ENCODE assay signal across 1 cellular context in the genomic region with DNA sequence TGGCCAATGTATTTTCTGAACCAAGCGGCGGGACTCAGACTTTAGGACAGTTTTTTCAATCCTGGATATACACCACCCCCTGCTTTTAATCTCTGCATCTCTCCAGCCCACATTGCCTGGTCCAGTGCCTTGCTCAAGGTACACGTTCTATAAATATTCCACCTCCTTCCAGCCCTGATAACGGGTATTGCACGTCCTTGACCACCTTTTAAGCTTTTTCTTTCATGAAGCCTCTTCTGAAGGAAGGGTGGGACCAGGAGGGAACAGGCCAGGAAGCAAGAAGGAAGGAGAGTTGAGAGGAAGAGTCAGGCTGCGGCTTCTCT.
TF ChIP-seq lines count a peak whose summit lies in the region.

No MANE protein-coding gene starts in this region.

TF ChIP-seq in HepG2, 621 proteins besides CTCF, POLR2A, EP300 and RAD21 (continues in another document):
- TF ChIP-seq CHD2 (IDR thresholded peaks at IDR 0.05; ENCODE audit: low read depth, low read length), result no peak
- peak; percentile 13; the same call in 1 of the 2 replicates for TF ChIP-seq HNF4A (CRISPR knock-in tag; IDR thresholded peaks at IDR 0.05)
- TF ChIP-seq NFYC (CRISPR knock-in tag; IDR thresholded peaks at IDR 0.05), result no peak
- TF ChIP-seq PPARG (CRISPR knock-in tag; conservative IDR thresholded peaks at IDR 0.05), result no peak
- TF ChIP-seq ZNF644 (CRISPR knock-in tag; IDR thresholded peaks at IDR 0.05; ENCODE audit: low read depth), result no peak
- TF ChIP-seq, protein P1, sequence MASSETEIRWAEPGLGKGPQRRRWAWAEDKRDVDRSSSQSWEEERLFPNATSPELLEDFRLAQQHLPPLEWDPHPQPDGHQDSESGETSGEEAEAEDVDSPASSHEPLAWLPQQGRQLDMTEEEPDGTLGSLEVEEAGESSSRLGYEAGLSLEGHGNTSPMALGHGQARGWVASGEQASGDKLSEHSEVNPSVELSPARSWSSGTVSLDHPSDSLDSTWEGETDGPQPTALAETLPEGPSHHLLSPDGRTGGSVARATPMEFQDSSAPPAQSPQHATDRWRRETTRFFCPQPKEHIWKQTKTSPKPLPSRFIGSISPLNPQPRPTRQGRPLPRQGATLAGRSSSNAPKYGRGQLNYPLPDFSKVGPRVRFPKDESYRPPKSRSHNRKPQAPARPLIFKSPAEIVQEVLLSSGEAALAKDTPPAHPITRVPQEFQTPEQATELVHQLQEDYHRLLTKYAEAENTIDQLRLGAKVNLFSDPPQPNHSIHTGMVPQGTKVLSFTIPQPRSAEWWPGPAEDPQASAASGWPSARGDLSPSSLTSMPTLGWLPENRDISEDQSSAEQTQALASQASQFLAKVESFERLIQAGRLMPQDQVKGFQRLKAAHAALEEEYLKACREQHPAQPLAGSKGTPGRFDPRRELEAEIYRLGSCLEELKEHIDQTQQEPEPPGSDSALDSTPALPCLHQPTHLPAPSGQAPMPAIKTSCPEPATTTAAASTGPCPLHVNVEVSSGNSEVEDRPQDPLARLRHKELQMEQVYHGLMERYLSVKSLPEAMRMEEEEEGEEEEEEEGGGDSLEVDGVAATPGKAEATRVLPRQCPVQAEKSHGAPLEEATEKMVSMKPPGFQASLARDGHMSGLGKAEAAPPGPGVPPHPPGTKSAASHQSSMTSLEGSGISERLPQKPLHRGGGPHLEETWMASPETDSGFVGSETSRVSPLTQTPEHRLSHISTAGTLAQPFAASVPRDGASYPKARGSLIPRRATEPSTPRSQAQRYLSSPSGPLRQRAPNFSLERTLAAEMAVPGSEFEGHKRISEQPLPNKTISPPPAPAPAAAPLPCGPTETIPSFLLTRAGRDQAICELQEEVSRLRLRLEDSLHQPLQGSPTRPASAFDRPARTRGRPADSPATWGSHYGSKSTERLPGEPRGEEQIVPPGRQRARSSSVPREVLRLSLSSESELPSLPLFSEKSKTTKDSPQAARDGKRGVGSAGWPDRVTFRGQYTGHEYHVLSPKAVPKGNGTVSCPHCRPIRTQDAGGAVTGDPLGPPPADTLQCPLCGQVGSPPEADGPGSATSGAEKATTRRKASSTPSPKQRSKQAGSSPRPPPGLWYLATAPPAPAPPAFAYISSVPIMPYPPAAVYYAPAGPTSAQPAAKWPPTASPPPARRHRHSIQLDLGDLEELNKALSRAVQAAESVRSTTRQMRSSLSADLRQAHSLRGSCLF (CRISPR knock-in tag; IDR thresholded peaks at IDR 0.05; ENCODE audit: borderline replicate concordance), result no peak
- TF ChIP-seq, protein P2, sequence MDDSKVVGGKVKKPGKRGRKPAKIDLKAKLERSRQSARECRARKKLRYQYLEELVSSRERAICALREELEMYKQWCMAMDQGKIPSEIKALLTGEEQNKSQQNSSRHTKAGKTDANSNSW (CRISPR knock-in tag; IDR thresholded peaks at IDR 0.05; ENCODE audit: borderline replicate concordance), result no peak
- TF ChIP-seq ZFP37 (CRISPR knock-in tag; IDR thresholded peaks at IDR 0.05; ENCODE audit: borderline replicate concordance), result 0 out of 2 replicates have a peak, but pooled peaks have one; percentile 9
- no peak for TF ChIP-seq HMG20B (CRISPR knock-in tag; conservative IDR thresholded peaks at IDR 0.05)
- no peak for TF ChIP-seq GLI4 (CRISPR knock-in tag; IDR thresholded peaks at IDR 0.05; ENCODE audit: borderline replicate concordance)
- TF ChIP-seq PHF21A (CRISPR knock-in tag; IDR thresholded peaks at IDR 0.05), result no peak
- TF ChIP-seq ZC3H4 (CRISPR knock-in tag; IDR thresholded peaks at IDR 0.05; ENCODE audit: borderline replicate concordance), result 0 out of 2 replicates have a peak, but pooled peaks have one; percentile 29
- no peak for TF ChIP-seq ATRX (CRISPR knock-in tag; IDR thresholded peaks at IDR 0.05; ENCODE audit: borderline replicate concordance)
- no peak for TF ChIP-seq ZNF326 (CRISPR knock-in tag; IDR thresholded peaks at IDR 0.05; ENCODE audit: borderline replicate concordance)
- no peak for TF ChIP-seq ZNF282 (IDR thresholded peaks at IDR 0.05; ENCODE audit: partially characterized antibody)
- TF ChIP-seq, protein P3, sequence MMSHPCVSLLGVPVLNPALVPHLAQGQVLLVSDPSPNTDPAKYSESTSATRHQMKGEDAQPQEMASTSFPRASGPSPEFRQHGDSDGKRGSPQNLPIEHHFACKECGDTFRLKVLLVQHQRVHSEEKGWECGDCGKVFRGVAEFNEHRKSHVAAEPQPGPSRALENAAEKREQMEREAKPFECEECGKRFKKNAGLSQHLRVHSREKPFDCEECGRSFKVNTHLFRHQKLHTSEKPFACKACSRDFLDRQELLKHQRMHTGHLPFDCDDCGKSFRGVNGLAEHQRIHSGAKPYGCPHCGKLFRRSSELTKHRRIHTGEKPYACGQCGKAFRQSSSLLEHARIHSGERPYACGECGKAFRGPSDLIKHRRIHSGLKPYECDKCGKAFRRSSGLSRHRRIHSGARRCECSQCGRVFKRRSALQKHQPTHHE (CRISPR knock-in tag; IDR thresholded peaks at IDR 0.05; ENCODE audit: borderline replicate concordance), result no peak
- 0 out of 2 replicates have a peak, but pooled peaks have one; percentile 15 for TF ChIP-seq KLF12 (CRISPR knock-in tag; IDR thresholded peaks at IDR 0.05; ENCODE audit: borderline replicate concordance)
- TF ChIP-seq ZKSCAN8 (CRISPR knock-in tag; IDR thresholded peaks at IDR 0.05; ENCODE audit: borderline replicate concordance), result no peak
- TF ChIP-seq NFE2L2 (IDR thresholded peaks at IDR 0.05; ENCODE audit: low read length), result no peak
- TF ChIP-seq, protein P4, sequence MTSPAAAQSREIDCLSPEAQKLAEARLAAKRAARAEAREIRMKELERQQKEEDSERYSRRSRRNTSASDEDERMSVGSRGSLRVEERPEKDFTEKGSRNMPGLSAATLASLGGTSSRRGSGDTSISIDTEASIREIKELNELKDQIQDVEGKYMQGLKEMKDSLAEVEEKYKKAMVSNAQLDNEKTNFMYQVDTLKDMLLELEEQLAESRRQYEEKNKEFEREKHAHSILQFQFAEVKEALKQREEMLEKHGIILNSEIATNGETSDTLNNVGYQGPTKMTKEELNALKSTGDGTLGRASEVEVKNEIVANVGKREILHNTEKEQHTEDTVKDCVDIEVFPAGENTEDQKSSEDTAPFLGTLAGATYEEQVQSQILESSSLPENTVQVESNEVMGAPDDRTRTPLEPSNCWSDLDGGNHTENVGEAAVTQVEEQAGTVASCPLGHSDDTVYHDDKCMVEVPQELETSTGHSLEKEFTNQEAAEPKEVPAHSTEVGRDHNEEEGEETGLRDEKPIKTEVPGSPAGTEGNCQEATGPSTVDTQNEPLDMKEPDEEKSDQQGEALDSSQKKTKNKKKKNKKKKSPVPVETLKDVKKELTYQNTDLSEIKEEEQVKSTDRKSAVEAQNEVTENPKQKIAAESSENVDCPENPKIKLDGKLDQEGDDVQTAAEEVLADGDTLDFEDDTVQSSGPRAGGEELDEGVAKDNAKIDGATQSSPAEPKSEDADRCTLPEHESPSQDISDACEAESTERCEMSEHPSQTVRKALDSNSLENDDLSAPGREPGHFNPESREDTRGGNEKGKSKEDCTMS (CRISPR knock-in tag; conservative IDR thresholded peaks at IDR 0.05), result no peak
- TF ChIP-seq, protein P5, sequence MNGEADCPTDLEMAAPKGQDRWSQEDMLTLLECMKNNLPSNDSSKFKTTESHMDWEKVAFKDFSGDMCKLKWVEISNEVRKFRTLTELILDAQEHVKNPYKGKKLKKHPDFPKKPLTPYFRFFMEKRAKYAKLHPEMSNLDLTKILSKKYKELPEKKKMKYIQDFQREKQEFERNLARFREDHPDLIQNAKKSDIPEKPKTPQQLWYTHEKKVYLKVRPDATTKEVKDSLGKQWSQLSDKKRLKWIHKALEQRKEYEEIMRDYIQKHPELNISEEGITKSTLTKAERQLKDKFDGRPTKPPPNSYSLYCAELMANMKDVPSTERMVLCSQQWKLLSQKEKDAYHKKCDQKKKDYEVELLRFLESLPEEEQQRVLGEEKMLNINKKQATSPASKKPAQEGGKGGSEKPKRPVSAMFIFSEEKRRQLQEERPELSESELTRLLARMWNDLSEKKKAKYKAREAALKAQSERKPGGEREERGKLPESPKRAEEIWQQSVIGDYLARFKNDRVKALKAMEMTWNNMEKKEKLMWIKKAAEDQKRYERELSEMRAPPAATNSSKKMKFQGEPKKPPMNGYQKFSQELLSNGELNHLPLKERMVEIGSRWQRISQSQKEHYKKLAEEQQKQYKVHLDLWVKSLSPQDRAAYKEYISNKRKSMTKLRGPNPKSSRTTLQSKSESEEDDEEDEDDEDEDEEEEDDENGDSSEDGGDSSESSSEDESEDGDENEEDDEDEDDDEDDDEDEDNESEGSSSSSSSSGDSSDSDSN (CRISPR knock-in tag; IDR thresholded peaks at IDR 0.05), result no peak
- TF ChIP-seq GPN1 (CRISPR knock-in tag; IDR thresholded peaks at IDR 0.05; ENCODE audit: borderline replicate concordance), result no peak
- TF ChIP-seq, protein P6, sequence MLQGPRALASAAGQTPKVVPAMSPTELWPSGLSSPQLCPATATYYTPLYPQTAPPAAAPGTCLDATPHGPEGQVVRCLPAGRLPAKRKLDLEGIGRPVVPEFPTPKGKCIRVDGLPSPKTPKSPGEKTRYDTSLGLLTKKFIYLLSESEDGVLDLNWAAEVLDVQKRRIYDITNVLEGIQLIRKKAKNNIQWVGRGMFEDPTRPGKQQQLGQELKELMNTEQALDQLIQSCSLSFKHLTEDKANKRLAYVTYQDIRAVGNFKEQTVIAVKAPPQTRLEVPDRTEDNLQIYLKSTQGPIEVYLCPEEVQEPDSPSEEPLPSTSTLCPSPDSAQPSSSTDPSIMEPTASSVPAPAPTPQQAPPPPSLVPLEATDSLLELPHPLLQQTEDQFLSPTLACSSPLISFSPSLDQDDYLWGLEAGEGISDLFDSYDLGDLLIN (CRISPR knock-in tag; IDR thresholded peaks at IDR 0.05; ENCODE audit: borderline replicate concordance), result peak; percentile 74; the same call in 1 of the 2 replicates
- 0 out of 2 replicates have a peak, but pooled peaks have one; percentile 10 for TF ChIP-seq HOXA3 (CRISPR knock-in tag; IDR thresholded peaks at IDR 0.05)
- TF ChIP-seq ZNF629 (CRISPR knock-in tag; conservative IDR thresholded peaks at IDR 0.05), result no peak
- TF ChIP-seq XRCC5 (optimal IDR thresholded peaks at IDR 0.05; ENCODE audit: low read length), result peak; percentile 0
- no peak for TF ChIP-seq MAF1 (CRISPR knock-in tag; IDR thresholded peaks at IDR 0.05; ENCODE audit: borderline replicate concordance)
- no peak for TF ChIP-seq ZNF616 (CRISPR knock-in tag; IDR thresholded peaks at IDR 0.05; ENCODE audit: low read depth)
- TF ChIP-seq, protein P7, sequence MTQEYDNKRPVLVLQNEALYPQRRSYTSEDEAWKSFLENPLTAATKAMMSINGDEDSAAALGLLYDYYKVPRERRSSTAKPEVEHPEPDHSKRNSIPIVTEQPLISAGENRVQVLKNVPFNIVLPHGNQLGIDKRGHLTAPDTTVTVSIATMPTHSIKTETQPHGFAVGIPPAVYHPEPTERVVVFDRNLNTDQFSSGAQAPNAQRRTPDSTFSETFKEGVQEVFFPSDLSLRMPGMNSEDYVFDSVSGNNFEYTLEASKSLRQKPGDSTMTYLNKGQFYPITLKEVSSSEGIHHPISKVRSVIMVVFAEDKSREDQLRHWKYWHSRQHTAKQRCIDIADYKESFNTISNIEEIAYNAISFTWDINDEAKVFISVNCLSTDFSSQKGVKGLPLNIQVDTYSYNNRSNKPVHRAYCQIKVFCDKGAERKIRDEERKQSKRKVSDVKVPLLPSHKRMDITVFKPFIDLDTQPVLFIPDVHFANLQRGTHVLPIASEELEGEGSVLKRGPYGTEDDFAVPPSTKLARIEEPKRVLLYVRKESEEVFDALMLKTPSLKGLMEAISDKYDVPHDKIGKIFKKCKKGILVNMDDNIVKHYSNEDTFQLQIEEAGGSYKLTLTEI (CRISPR knock-in tag; conservative IDR thresholded peaks at IDR 0.05), result no peak
- TF ChIP-seq ZNF678 (CRISPR knock-in tag; IDR thresholded peaks at IDR 0.05), result no peak
- TF ChIP-seq MEIS2 (CRISPR knock-in tag; IDR thresholded peaks at IDR 0.05), result peak; percentile 14
- TF ChIP-seq, protein P8, sequence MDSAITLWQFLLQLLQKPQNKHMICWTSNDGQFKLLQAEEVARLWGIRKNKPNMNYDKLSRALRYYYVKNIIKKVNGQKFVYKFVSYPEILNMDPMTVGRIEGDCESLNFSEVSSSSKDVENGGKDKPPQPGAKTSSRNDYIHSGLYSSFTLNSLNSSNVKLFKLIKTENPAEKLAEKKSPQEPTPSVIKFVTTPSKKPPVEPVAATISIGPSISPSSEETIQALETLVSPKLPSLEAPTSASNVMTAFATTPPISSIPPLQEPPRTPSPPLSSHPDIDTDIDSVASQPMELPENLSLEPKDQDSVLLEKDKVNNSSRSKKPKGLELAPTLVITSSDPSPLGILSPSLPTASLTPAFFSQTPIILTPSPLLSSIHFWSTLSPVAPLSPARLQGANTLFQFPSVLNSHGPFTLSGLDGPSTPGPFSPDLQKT (CRISPR knock-in tag; IDR thresholded peaks at IDR 0.05; ENCODE audit: borderline replicate concordance), result no peak
